35 cellular contexts compared by ENCODE assay signal in genomic region chrX:18879144-18879543, GRCh38.
"Had no signal": no experiment of that assay in that cellular context is flagged by ENCODE, and none has a peak within 500 bp of the region (broad histone marks: within the 10 kb centered on the region; RNA-seq: fewer than 3 reads in every experiment).

No MANE protein-coding gene starts in this region.

- H3K4me3 ChIP-seq: MG63 had no signal

- H3K9me3 ChIP-seq: MG63 had no signal

- H3K27me3 ChIP-seq: MG63 had no signal

- H3K36me3 ChIP-seq: MG63 had no signal

- H3K4me2 ChIP-seq: KMS-11 had no signal

- DNase-seq: Karpas-422, Kasumi-1, KG1, MG63, MM.1S, MV-4-11, NCI-H1048, NCI-H1092, NCI-H1092 treated with DMSO at 0.1 percent for 48 hours, NCI-H1105, NCI-H1105 treated with DMSO at 0.1 percent for 48 hours, NCI-H1417, NCI-H1417 treated with DMSO at 0.1 percent for 48 hours, NCI-H1436, NCI-H1436 treated with DMSO at 0.1 percent for 48 hours, NCI-H146, NCI-H1694, NCI-H1694 treated with DMSO at 0.1 percent for 48 hours, NCI-H187, NCI-H187 treated with DMSO at 0.1 percent for 48 hours, NCI-H1930, NCI-H2029, NCI-H2029 treated with DMSO at 0.1 percent for 48 hours, NCI-H2081, NCI-H2081 treated with DMSO at 0.1 percent for 48 hours, NCI-H2107, NCI-H2171, NCI-H2171 treated with DMSO at 0.1 percent for 48 hours, NCI-H2227 treated with DMSO at 0.1 percent for 48 hours, NCI-H226, NCI-H345, NCI-H446, NCI-H446 treated with DMSO at 0.1 percent for 48 hours, NCI-H510A had no signal

- H3K27ac ChIP-seq: KMS-11 had no signal
